Comparison of ENCODE assay signal across 22 cellular contexts in genomic region chr1:19744886-19745285, GRCh38.
"Had no signal": no experiment of that assay in that cellular context is flagged by ENCODE, and none has a peak within 500 bp of the region (broad histone marks: within the 10 kb centered on the region; RNA-seq: fewer than 3 reads in every experiment).

No MANE protein-coding gene starts in this region.

- H3K4me3 ChIP-seq: left lung, lower lobe of right lung, psoas muscle, right atrium auricular region, right lobe of liver, skin epidermis, spleen, suprapubic skin, thoracic aorta, tibial nerve, uterus had no signal

- H3K9me3 ChIP-seq: left lung, lower lobe of right lung, psoas muscle, right atrium auricular region, right lobe of liver, spleen, suprapubic skin, thoracic aorta, tibial nerve, uterus had no signal

- H3K4me1 ChIP-seq: left lung, lower lobe of right lung, psoas muscle, right atrium auricular region, right lobe of liver, spleen, suprapubic skin, tibial nerve, uterus had no signal

- ATAC-seq: left colon; left lung; naive thymus-derived CD8-positive, alpha-beta T cell; psoas muscle; stimulated activated effector memory CD8-positive, alpha-beta T cell treated with anti-CD3 and anti-CD28 coated beads, Interleukin-12 subunit alpha, Interleukin-12 subunit beta, amount 100 ng/mL, for 72 hours had no signal

- H2AFZ ChIP-seq: parathyroid adenoma had no signal

- H3K27me3 ChIP-seq: left lung, right atrium auricular region, right lobe of liver, spleen, suprapubic skin, tibial nerve, uterus had no signal

- H3K27ac ChIP-seq: left lung, lower lobe of right lung, parathyroid adenoma, psoas muscle, right atrium auricular region, right lobe of liver, skin epidermis, spleen, suprapubic skin, tibial nerve, uterus had no signal

- DNase-seq: immature natural killer cell; kidney; left colon; left lung; lower lobe of right lung; mammary epithelial cell; mesenchymal stem cell; naive thymus-derived CD8-positive, alpha-beta T cell; nucleus accumbens; psoas muscle; right lobe of liver; spleen; stimulated activated CD4-positive, alpha-beta T cell treated with anti-CD3 and anti-CD28 coated beads, Interleukin-4, amount 100 ng/mL, for 24 hours; stimulated activated naive CD4-positive, alpha-beta T cell; uterus had no signal

- H3K79me2 ChIP-seq: parathyroid adenoma had no signal

- H3K36me3 ChIP-seq: right atrium auricular region, uterus had no signal
